Comparison of ENCODE assay signal across 23 cellular contexts in the genomic region with DNA sequence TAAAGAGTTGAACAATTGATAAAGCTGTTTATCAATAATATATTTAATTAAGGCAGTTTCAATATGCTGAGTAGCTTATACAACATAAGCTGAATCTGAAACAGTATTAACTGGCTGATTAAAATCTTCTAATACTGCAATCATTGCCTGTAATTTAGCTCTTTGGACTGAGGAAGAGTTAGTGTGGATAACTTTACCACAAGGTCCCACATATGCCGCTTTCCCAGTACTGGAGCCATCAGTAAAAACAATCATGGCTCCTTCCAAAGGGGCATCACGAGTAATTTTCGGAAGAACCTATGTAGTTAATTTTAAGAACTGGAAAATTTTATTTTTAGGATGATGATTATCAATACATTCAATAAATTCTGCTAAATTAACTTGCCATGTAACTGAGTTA.
"Had no signal": no experiment of that assay in that cellular context is flagged by ENCODE, and none has a peak within 500 bp of the region (broad histone marks: within the 10 kb centered on the region; RNA-seq: fewer than 3 reads in every experiment).

No MANE protein-coding gene starts in this region.

- H3K27ac ChIP-seq: RWPE1, SJCRH30 had no signal

- H3K4me3 ChIP-seq: SJCRH30 had no signal

- ATAC-seq: activated CD8-positive, alpha-beta memory T cell treated with anti-CD3 and anti-CD28 coated beads, Interleukin-2, amount 10 ng/mL, durations not matched to agents 7 days and 5 days; HepG2; Panc1 had no signal

- H3K4me3 Mint-ChIP-seq: activated B cell treated with CpG ODN at 0.5 μM for 24 hours; activated CD8-positive, alpha-beta memory T cell treated with anti-CD3 and anti-CD28 coated beads, Interleukin-2, amount 10 ng/mL, durations not matched to agents 7 days and 5 days; activated naive CD4-positive, alpha-beta T cell treated with anti-CD3 and anti-CD28 coated beads, Interleukin-2, amount 10 ng/mL, durations not matched to agents 7 days and 5 days; activated naive CD8-positive, alpha-beta T cell treated with anti-CD3 and anti-CD28 coated beads for 36 hours had no signal

- DNase-seq: activated B cell treated with CpG ODN at 0.5 μM for 24 hours; activated CD4-positive, alpha-beta T cell treated with anti-CD3 and anti-CD28 coated beads for 1 hour; activated CD4-positive, alpha-beta T cell treated with anti-CD3 and anti-CD28 coated beads, Interleukin-2, amount 50 U/mL, for 4 hours; activated CD8-positive, alpha-beta memory T cell treated with anti-CD3 and anti-CD28 coated beads, Interleukin-2, amount 10 ng/mL, durations not matched to agents 7 days and 5 days; activated gamma-delta T cell treated with Interleukin-2 at 50 U/mL for 16 hours; activated naive CD4-positive, alpha-beta T cell treated with anti-CD3 and anti-CD28 coated beads, Interleukin-2, amount 10 ng/mL, durations not matched to agents 7 days and 5 days; activated naive CD8-positive, alpha-beta T cell treated with anti-CD3 and anti-CD28 coated beads for 36 hours; activated T-cell treated with anti-CD3 and anti-CD28 coated beads, Interleukin-2, amount 50 U/mL, for 48 hours; caudate nucleus; NCI-H1048; NCI-H1930; NCI-H2107; NCI-H345; NCI-H510A; NCI-H526 treated with DMSO at 0.1 percent for 48 hours; OCI-M1; Right ventricle myocardium superior; SJCRH30; SK-N-SH had no signal

- FAIRE-seq: HepG2 had no signal

- H3K27me3 ChIP-seq: SJCRH30 had no signal

- H3K9ac ChIP-seq: SK-N-SH had no signal

- H3K9me3 Mint-ChIP-seq: activated B cell treated with CpG ODN at 0.5 μM for 24 hours; activated naive CD8-positive, alpha-beta T cell treated with anti-CD3 and anti-CD28 coated beads for 36 hours had no signal

- H3K27ac Mint-ChIP-seq: activated B cell treated with CpG ODN at 0.5 μM for 24 hours; activated CD8-positive, alpha-beta memory T cell treated with anti-CD3 and anti-CD28 coated beads, Interleukin-2, amount 10 ng/mL, durations not matched to agents 7 days and 5 days; activated naive CD4-positive, alpha-beta T cell treated with anti-CD3 and anti-CD28 coated beads, Interleukin-2, amount 10 ng/mL, durations not matched to agents 7 days and 5 days; activated naive CD8-positive, alpha-beta T cell treated with anti-CD3 and anti-CD28 coated beads for 36 hours; activated T-helper 2 cell treated with anti-CD3 and anti-CD28 coated beads, Interferon-gamma antibody, Interleukin-2, Interleukin-4, amounts not matched to agents 10 μg/mL and 5 μg/mL and 100 μg/mL, durations not matched to agents 14 hours and 24 hours and 36 hours had no signal

- H3K27me3 Mint-ChIP-seq: activated B cell treated with CpG ODN at 0.5 μM for 24 hours; activated CD8-positive, alpha-beta memory T cell treated with anti-CD3 and anti-CD28 coated beads, Interleukin-2, amount 10 ng/mL, durations not matched to agents 7 days and 5 days; activated naive CD4-positive, alpha-beta T cell treated with anti-CD3 and anti-CD28 coated beads, Interleukin-2, amount 10 ng/mL, durations not matched to agents 7 days and 5 days; activated naive CD8-positive, alpha-beta T cell treated with anti-CD3 and anti-CD28 coated beads for 36 hours had no signal

- H3K4me2 ChIP-seq: SK-N-SH had no signal

- H3K9me3 ChIP-seq: SK-N-SH had no signal

- H3K4me1 ChIP-seq: SJCRH30 had no signal
